16 cellular contexts compared by ENCODE assay signal in the genomic region with DNA sequence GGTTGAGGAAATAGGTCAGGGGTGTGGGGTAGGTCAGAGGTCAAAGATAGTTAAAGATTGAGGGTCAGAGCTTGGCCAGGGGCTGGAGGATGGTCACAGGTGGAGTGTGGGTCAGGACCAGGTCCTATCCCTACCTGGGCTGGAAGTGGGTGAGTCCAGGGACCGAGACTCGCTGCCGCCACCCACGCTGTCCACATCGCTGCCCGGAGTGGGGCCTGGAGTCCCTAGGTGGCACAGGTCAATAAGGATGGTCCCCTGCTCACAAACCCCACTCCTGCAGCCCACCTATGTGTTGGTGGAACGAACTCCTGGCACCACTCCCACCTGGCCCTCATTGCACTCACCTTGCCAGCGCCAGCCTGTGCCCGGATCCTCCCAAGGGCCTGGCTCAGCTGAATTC. TPM values are rescaled to one million over a fixed set of nuclear protein-coding genes. Genes with fewer than 3 reads are reported as not detected.
DNase-seq lines count a peak whose midpoint lies in the region; ATAC-seq, FAIRE-seq and TF ChIP-seq lines count a peak whose summit lies in the region.
"Had no signal": no experiment of that assay in that cellular context is flagged by ENCODE, and none has a peak within 500 bp of the region (broad histone marks: within the 10 kb centered on the region; RNA-seq: fewer than 3 reads in every experiment).

No MANE protein-coding gene starts in this region.

- H3K27me3 Mint-ChIP-seq in GM23338 (ENCODE audit: insufficient read depth, low read depth, poor library complexity) = peaks cover 9% of the 10 kb centered on the region
- H3K27me3 Mint-ChIP-seq: B cell had no signal

- H3K9me3 ChIP-seq in kidney (ENCODE audit: control insufficient read depth in 1 of 2, low read length in 2 of 2) = no peaks in the 10 kb centered on the region
- no peaks in the 10 kb centered on the region for H3K9me3 ChIP-seq in WERI-Rb-1 (ENCODE audit: severe bottlenecking)
- H3K9me3 ChIP-seq: BLaER1 treated with 17β-estradiol and CSF1 and Interleukin-3, amounts not matched to agents 10 nM and 100 nM; HAP-1 had no signal

- no peaks in the 10 kb centered on the region for H3K9me3 Mint-ChIP-seq in GM23338
- H3K9me3 Mint-ChIP-seq: CD8-positive, alpha-beta T cell had no signal

- H3K27ac ChIP-seq in GM23338 (ENCODE audit: low read depth) (no peak overlapping the region), RWPE1 (peak overlapping the region; percentile 10), kidney (ENCODE audit: low read depth in 2 of 2, low read length in 2 of 2) (no peak overlapping the region), WERI-Rb-1 (no peak overlapping the region), caudate nucleus (ENCODE audit: low read depth, low read length) (no peak overlapping the region)
- H3K27ac ChIP-seq: BLaER1 treated with 17β-estradiol and CSF1 and Interleukin-3, amounts not matched to agents 10 nM and 100 nM; HL-60 had no signal

- no peak overlapping the region for H3K27ac Mint-ChIP-seq in GM23338
- H3K27ac Mint-ChIP-seq: B cell; CD8-positive, alpha-beta T cell had no signal

- H3K36me3 Mint-ChIP-seq in GM23338 (ENCODE audit: low read depth) = peaks cover 21% of the 10 kb centered on the region

- no peaks in the 10 kb centered on the region for H3K9me2 ChIP-seq in GM23338 (ENCODE audit: insufficient read depth)

- intact Hi-C loops in kidney (cut with DNase I) (no loop called here), posterior vena cava (cut with DNase I) (loop anchor here in 1 of 2 donors (10.0 kb wide), 1 partner anchor 82 kb away; no protein-coding TSS in a partner anchor)

- no peak for DNase-seq in GM23338 (ENCODE audit: low spot score)
- DNase-seq in RWPE1 (ENCODE audit: low spot score) = no peak
- peak; percentile 69 for DNase-seq in kidney
- DNase-seq in posterior vena cava (ENCODE audit: low spot score) = peak; percentile 75
- no peak for DNase-seq in WERI-Rb-1
- DNase-seq in caudate nucleus (lab: John Stamatoyannopoulos, UW) = no peak
- no peak for DNase-seq in activated CD4-positive, CD25-positive, alpha-beta regulatory T cell (lab: John Stamatoyannopoulos, UW)
- DNase-seq: Calu3; CD8-positive, alpha-beta T cell; DMS79 treated with DMSO at 0.1 percent for 48 hours; GF-D8 had no signal

- no peak for FAIRE-seq in kidney (lab: Jason Lieb, UNC)

- peaks cover 3% of the 10 kb centered on the region; the same call in 1 of the 3 replicates for H3K4me1 Mint-ChIP-seq in GM23338

- H3F3A ChIP-seq in GM23338 (replicated peaks; ENCODE audit: low read depth) = no peaks in the 10 kb centered on the region

- no peak overlapping the region for H3K4me3 Mint-ChIP-seq in GM23338
- H3K4me3 Mint-ChIP-seq: B cell; CD8-positive, alpha-beta T cell had no signal

- POLR2A ChIA-PET in RWPE1 (lab: Yijun Ruan, JAX; ENCODE audit: low non-redundant PET) = no interaction called here

- H3K4me3 ChIP-seq in GM23338 = peak overlapping the region; percentile 59; the same call in 1 of the 2 replicates
- H3K4me3 ChIP-seq in kidney (ENCODE audit: low read length in 2 of 2) = no peak overlapping the region
- no peak overlapping the region for H3K4me3 ChIP-seq in WERI-Rb-1 (ENCODE audit: low read depth, low read length)
- H3K4me3 ChIP-seq: BLaER1 treated with 17β-estradiol and CSF1 and Interleukin-3, amounts not matched to agents 10 nM and 100 nM; HAP-1 had no signal

- no peak overlapping the region for H2AFZ ChIP-seq in GM23338

- H3K9ac ChIP-seq in kidney (ENCODE audit: low read length in 2 of 2) = no peak overlapping the region
- H3K9ac ChIP-seq: BLaER1 treated with 17β-estradiol and CSF1 and Interleukin-3, amounts not matched to agents 10 nM and 100 nM had no signal

- H3K27me3 ChIP-seq in GM23338 (ENCODE audit: insufficient read depth) (no peaks in the 10 kb centered on the region), WERI-Rb-1 (ENCODE audit: insufficient read depth, low read depth, severe bottlenecking) (no peaks in the 10 kb centered on the region)
- H3K27me3 ChIP-seq: BLaER1 treated with 17β-estradiol and CSF1 and Interleukin-3, amounts not matched to agents 10 nM and 100 nM had no signal

- CTCF ChIA-PET in RWPE1 (lab: Yijun Ruan, JAX) = no interaction called here

- no peak for ATAC-seq in GM23338
- ATAC-seq: CD8-positive, alpha-beta T cell had no signal

- TF ChIP-seq CTCF in GM23338 (conservative IDR thresholded peaks at IDR 0.05; ENCODE audit: low read depth in 2 of 2) (no peak), RWPE1 (conservative IDR thresholded peaks at IDR 0.05; ENCODE audit: low read depth) (no peak), kidney (IDR thresholded peaks at IDR 0.05; ENCODE audit: borderline replicate concordance, extremely low read depth, insufficient read depth) (no peak), WERI-Rb-1 (IDR thresholded peaks at IDR 0.05; ENCODE audit: low read depth, low read length) (no peak)

- no peaks in the 10 kb centered on the region for H3K79me2 ChIP-seq in GM23338 (replicated peaks; ENCODE audit: insufficient read depth)

- H3K36me3 ChIP-seq in GM23338 (ENCODE audit: insufficient read depth) = no peaks in the 10 kb centered on the region; the same call in 1 of the 2 replicates
- H3K36me3 ChIP-seq in kidney (ENCODE audit: control insufficient read depth in 1 of 2, insufficient read depth in 2 of 2, low read length in 2 of 2) = no peaks in the 10 kb centered on the region
- peaks cover 6% of the 10 kb centered on the region for H3K36me3 ChIP-seq in WERI-Rb-1

- H4K20me1 ChIP-seq in GM23338 (replicated peaks; ENCODE audit: insufficient read depth) = no peaks in the 10 kb centered on the region

- no peak overlapping the region for H3K4me2 ChIP-seq in GM23338
- H3K4me2 ChIP-seq: BLaER1 treated with 17β-estradiol and CSF1 and Interleukin-3, amounts not matched to agents 10 nM and 100 nM had no signal

- H3K4me1 ChIP-seq in GM23338 (ENCODE audit: insufficient read depth) = no peaks in the 10 kb centered on the region
- H3K4me1 ChIP-seq in kidney (ENCODE audit: control insufficient read depth in 1 of 2, insufficient read depth in 1 of 2, low read depth in 1 of 2, low read length in 2 of 2) = no peaks in the 10 kb centered on the region
- H3K4me1 ChIP-seq: HAP-1 had no signal

TF ChIP-seq in GM23338, 12 proteins besides CTCF, POLR2A, EP300 and RAD21:
- TF ChIP-seq POLR2AphosphoS5 (IDR thresholded peaks at IDR 0.05; ENCODE audit: low read depth) = no peak
- no peak for TF ChIP-seq CREB1 (CRISPR knock-in tag; IDR thresholded peaks at IDR 0.05; ENCODE audit: low read depth)
- TF ChIP-seq EZH2 (IDR thresholded peaks at IDR 0.05; ENCODE audit: low read depth, unreplicated experiment) = no peak
- no peak for TF ChIP-seq ZNF114 (CRISPR knock-in tag; IDR thresholded peaks at IDR 0.05)
- no peak for TF ChIP-seq STAT1 (IDR thresholded peaks at IDR 0.05; ENCODE audit: unreplicated experiment)
- no peak for TF ChIP-seq JUNB (IDR thresholded peaks at IDR 0.05; ENCODE audit: unreplicated experiment)
- TF ChIP-seq NANOG (IDR thresholded peaks at IDR 0.05; ENCODE audit: borderline replicate concordance) = no peak
- no peak for TF ChIP-seq ZNF331 (CRISPR knock-in tag; IDR thresholded peaks at IDR 0.05; ENCODE audit: low read depth)

RNA-seq across cellular contexts. Expression of a gene that starts 6.9 kb away (rescaled TPM):
- 19.8 and 22.1 TPM in 2 replicates for total RNA-seq in GM23338 (2014; rRNA removed; shearing (Covaris generic))
- polyA plus RNA-seq in GM23338 (2016; fragmentation: Nextera tagmentation; extraction: Ambion mirVana) = 5.1 and 6.2 TPM in 2 replicates
- total RNA-seq in kidney = 18.8 TPM
- polyA plus RNA-seq in kidney (ENCODE audit: insufficient read depth, low read depth, low replicate concordance) = 3.3 TPM
- 10 to 100 TPM in 1 of 2 donors, 1 to 10 TPM in 1; 8.3 to 11.4 TPM for total RNA-seq in posterior vena cava

RNA-seq across cellular contexts. Expression of a gene that starts 8.6 kb away (rescaled TPM):
- total RNA-seq in GM23338 (2014; rRNA removed; shearing (Covaris generic)) = 49.5 and 63.1 TPM in 2 replicates
- polyA plus RNA-seq in GM23338 (2016; fragmentation: Nextera tagmentation; extraction: Ambion mirVana) (35.8 and 39.4 TPM in 2 replicates), kidney (ENCODE audit: insufficient read depth, low read depth, low replicate concordance) (5.6 TPM)
- total RNA-seq in kidney (10.4 TPM), posterior vena cava (1 to 10 TPM; 2.0 to 5.5 TPM)

RNA-seq across cellular contexts. Expression of a gene that starts 18.1 kb away (rescaled TPM):
- total RNA-seq in GM23338 (2014; rRNA removed; shearing (Covaris generic)) = 1.5 and 2.6 TPM in 2 replicates
- polyA plus RNA-seq in GM23338 (2016; fragmentation: Nextera tagmentation; extraction: Ambion mirVana) (4.1 and 5.3 TPM in 2 replicates), kidney (ENCODE audit: insufficient read depth, low read depth, low replicate concordance) (3.9 TPM)
- total RNA-seq in kidney (5.7 TPM), posterior vena cava (under 1 TPM; 0.29 to 0.93 TPM)
- total RNA-seq: HT1080 had no signal

RNA-seq across cellular contexts. Expression of a gene that starts 26.9 kb away (rescaled TPM):
- total RNA-seq in GM23338 (2014; rRNA removed; shearing (Covaris generic)) = 109 and 307 TPM in 2 replicates
- polyA plus RNA-seq in GM23338 (2016; fragmentation: Nextera tagmentation; extraction: Ambion mirVana) (38.1 and 41.5 TPM in 2 replicates), kidney (ENCODE audit: insufficient read depth, low read depth, low replicate concordance) (30.1 TPM)
- total RNA-seq in kidney (78.1 TPM), posterior vena cava (10 to 100 TPM; 33.1 to 33.3 TPM)

RNA-seq across cellular contexts. Expression of a gene that starts 32.1 kb away (rescaled TPM):
- total RNA-seq in GM23338 (2014; rRNA removed; shearing (Covaris generic)) = 46.4 and 51.0 TPM in 2 replicates
- polyA plus RNA-seq in GM23338 (2016; fragmentation: Nextera tagmentation; extraction: Ambion mirVana) (47.9 and 52.9 TPM in 2 replicates), kidney (ENCODE audit: insufficient read depth, low read depth, low replicate concordance) (10.2 TPM)
- total RNA-seq in kidney (21.2 TPM), posterior vena cava (1 to 10 TPM; 6.3 to 8.2 TPM)

Comparison
In these comparisons a context has a peak if more than half of its experiments do, and no peak if none do; other contexts are left out.
1. DNase-seq: peak in kidney (single experiment) and posterior vena cava (single experiment); none in GM23338 (single experiment), RWPE1 (single experiment), WERI-Rb-1 (single experiment), caudate nucleus (0 of 61) and activated CD4-positive, CD25-positive, alpha-beta regulatory T cell (0 of 4).